ENCODE assay signal across 21 cellular contexts in the genomic region with DNA sequence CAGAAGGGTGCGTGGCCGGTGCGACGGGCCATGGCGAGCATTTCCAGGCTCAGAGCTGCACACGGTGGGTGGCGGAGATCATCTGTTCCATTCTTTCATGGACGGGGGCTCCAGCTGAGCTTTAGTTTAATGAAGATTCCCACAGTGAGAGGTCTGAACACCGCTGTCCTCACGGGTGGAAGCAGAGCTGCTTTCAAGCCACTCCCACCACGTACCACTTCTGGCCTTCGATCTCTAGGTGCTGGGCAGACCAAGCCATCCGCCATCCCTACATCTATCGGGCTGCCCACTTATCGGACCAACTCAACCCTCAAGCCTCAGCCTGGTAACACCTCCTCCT. TPM values are rescaled to one million over a fixed set of nuclear protein-coding genes. Genes with fewer than 3 reads are reported as not detected.
DNase-seq lines count a peak whose midpoint lies in the region; ATAC-seq and TF ChIP-seq lines count a peak whose summit lies in the region.
"Had no signal": no experiment of that assay in that cellular context is flagged by ENCODE, and none has a peak within 500 bp of the region (broad histone marks: within the 10 kb centered on the region; RNA-seq: fewer than 3 reads in every experiment).

No MANE protein-coding gene starts in this region.

- H3K27me3 ChIP-seq in left ventricle myocardium inferior (ENCODE audit: low read depth) (peaks cover 71% of the 10 kb centered on the region), heart left ventricle (peaks cover 0 to 46% (median 12%) of the 10 kb centered on the region in 9 donors), stomach (peaks cover 0 to 76% (median 21%) of the 10 kb centered on the region in 3 donors), foreskin keratinocyte (peaks cover 15% of the 10 kb centered on the region)

- H3K4me3 ChIP-seq in left ventricle myocardium inferior (no peak overlapping the region), heart left ventricle (no peak overlapping the region), stomach (no peak overlapping the region)
- H3K4me3 ChIP-seq: GM23338, K562 had no signal

- TF ChIP-seq EP300 in stomach (IDR thresholded peaks at IDR 0.05) = no peak

- H3K4me1 ChIP-seq in left ventricle myocardium inferior (no peaks in the 10 kb centered on the region), heart left ventricle (no peaks in the 10 kb centered on the region), stomach (no peaks in the 10 kb centered on the region), foreskin keratinocyte (no peaks in the 10 kb centered on the region)

- no peak for TF ChIP-seq CTCF in left ventricle myocardium inferior (IDR thresholded peaks at IDR 0.05; ENCODE audit: borderline replicate concordance)
- no peak for TF ChIP-seq CTCF in heart left ventricle (IDR thresholded peaks at IDR 0.05)
- TF ChIP-seq CTCF in stomach (IDR thresholded peaks at IDR 0.05) = no peak
- no peak for TF ChIP-seq CTCF in foreskin keratinocyte (conservative IDR thresholded peaks at IDR 0.05)

- peaks cover 15% of the 10 kb centered on the region for H3K27me3 Mint-ChIP-seq in T-helper 17 cell

- H3K36me3 ChIP-seq in left ventricle myocardium inferior = no peaks in the 10 kb centered on the region
- H3K36me3 ChIP-seq in heart left ventricle = no peaks in the 10 kb centered on the region
- H3K36me3 ChIP-seq in stomach = no peaks in the 10 kb centered on the region

- H3K4me3 Mint-ChIP-seq in T-helper 17 cell = peak overlapping the region; percentile 21
- H3K4me3 Mint-ChIP-seq: GM23338, H9 had no signal

- DNase-seq in left ventricle myocardium inferior (peak; percentile 4), heart left ventricle (no peak), T-helper 17 cell (no peak), iPS-NIHi7 (ENCODE audit: extremely low spot score) (peak; percentile 6), stomach (peak; percentile 21), foreskin keratinocyte (no peak), globus pallidus (ENCODE audit: low spot score) (no peak), NCI-H1930 (lab: John Stamatoyannopoulos, UW) (no peak)
- DNase-seq: Calu3, DMS153, DND-41, Kasumi-1, NCI-H1092 treated with DMSO at 0.1 percent for 48 hours, NCI-H1436, NCI-H187, NCI-H748 treated with DMSO at 0.1 percent for 48 hours had no signal

- TF ChIP-seq POLR2A in heart left ventricle (IDR thresholded peaks at IDR 0.05) (no peak), stomach (IDR thresholded peaks at IDR 0.05) (no peak)

- intact Hi-C loops in left ventricle myocardium inferior (cut with micrococcal nuclease) = no loop called here
- intact Hi-C loops in heart left ventricle (cut with DNase I) = no loop called here
- intact Hi-C loops in stomach (cut with DNase I; ENCODE audit: low total_unique reads) = no loop called here

- no peaks in the 10 kb centered on the region for H3K4me1 Mint-ChIP-seq in T-helper 17 cell

- H3K36me3 Mint-ChIP-seq in T-helper 17 cell (ENCODE audit: low read depth) = no peaks in the 10 kb centered on the region

- H3K27ac Mint-ChIP-seq in T-helper 17 cell = no peak overlapping the region
- H3K27ac Mint-ChIP-seq: GM23338, H9 had no signal

- H3K27ac ChIP-seq in left ventricle myocardium inferior (replicated peaks) = no peak overlapping the region
- no peak overlapping the region for H3K27ac ChIP-seq in heart left ventricle
- no peak overlapping the region for H3K27ac ChIP-seq in stomach
- no peak overlapping the region for H3K27ac ChIP-seq in foreskin keratinocyte

- 81 to 86% (median 84%) methylated on average over 15 of the region's 15 CpGs for WGBS in heart left ventricle, 4 donors
- WGBS in stomach, 5 donors = 77 to 86% (median 82%) methylated on average over 14 to 15 of the region's 15 CpGs

- ATAC-seq in heart left ventricle = no peak
- ATAC-seq in T-helper 17 cell = no peak
- no peak for ATAC-seq in foreskin keratinocyte
- ATAC-seq: GM23338, K562 had no signal

- H3K9me3 ChIP-seq in left ventricle myocardium inferior (replicated peaks) (no peaks in the 10 kb centered on the region), heart left ventricle (no peaks in the 10 kb centered on the region), T-helper 17 cell (ENCODE audit: control insufficient read depth, low read length, poor library complexity, severe bottlenecking) (no peaks in the 10 kb centered on the region), stomach (no peaks in the 10 kb centered on the region)

RNA-seq across cellular contexts. Expression of a gene that starts 18.5 kb away (rescaled TPM):
- total RNA-seq in left ventricle myocardium inferior (1.3 TPM), heart left ventricle (1 to 10 TPM in 3 of 9 donors, under 1 TPM in 5, not detected in 1; 0.48 to 2.7 (median 0.78) TPM), T-helper 17 cell (10 to 100 TPM in 1 of 2 donors, 1 to 10 TPM in 1; 5.4 to 14.4 TPM), stomach (10 to 100 TPM; 11.7 to 68.9 (median 21.9) TPM), foreskin keratinocyte (0.07 TPM in 1 of 2 replicates, not detected in the other)
- polyA plus RNA-seq in heart left ventricle (1 to 10 TPM; 1.1 to 1.3 TPM), stomach (10 to 100 TPM in 1 of 3 donors, 1 to 10 TPM in 2; 8.5 to 12.8 (median 9.8) TPM), foreskin keratinocyte (0.03 and 0.07 TPM in 2 replicates)
- total RNA-seq: GM23338 had no signal
- polyA plus RNA-seq: GM23338 had no signal

RNA-seq across cellular contexts. Expression of a gene that starts 38.9 kb away (rescaled TPM):
- total RNA-seq in left ventricle myocardium inferior (not detected), heart left ventricle (not detected), T-helper 17 cell (not detected), stomach (under 1 TPM in 1 of 5 donors, not detected in 4; 0.89 TPM), foreskin keratinocyte (not detected in 2 replicates)
- polyA plus RNA-seq in heart left ventricle (not detected), stomach (under 1 TPM in 1 of 3 donors, not detected in 2; 0.46 TPM), foreskin keratinocyte (not detected in 2 replicates)
- total RNA-seq: Calu3, GM23338, H9, K562, M059J had no signal
- polyA plus RNA-seq: BJ, GM23338, K562 had no signal

RNA-seq across cellular contexts. Expression of a gene that starts 47.9 kb away (rescaled TPM):
- total RNA-seq in left ventricle myocardium inferior = not detected
- not detected for total RNA-seq in heart left ventricle
- polyA plus RNA-seq in heart left ventricle = not detected
- total RNA-seq in T-helper 17 cell = not detected
- total RNA-seq in stomach = not detected
- polyA plus RNA-seq in stomach = not detected
- total RNA-seq in foreskin keratinocyte = not detected in 2 replicates
- polyA plus RNA-seq in foreskin keratinocyte = not detected in 2 replicates
- total RNA-seq: Calu3, GM23338, H9, K562, M059J had no signal
- polyA plus RNA-seq: BJ, GM23338, K562 had no signal

RNA-seq across cellular contexts. Expression of a gene that starts 57.2 kb away (rescaled TPM):
- total RNA-seq in left ventricle myocardium inferior = 31.2 TPM
- total RNA-seq in heart left ventricle = 10 to 100 TPM; 14.9 to 35.6 (median 21.9) TPM
- 10 to 100 TPM; 17.4 to 39.7 TPM for polyA plus RNA-seq in heart left ventricle
- total RNA-seq in T-helper 17 cell = 10 to 100 TPM; 64.2 to 82.9 TPM
- 100 to 1,000 TPM in 1 of 5 donors, 10 to 100 TPM in 4; 26.6 to 197 (median 58.3) TPM for total RNA-seq in stomach
- 10 to 100 TPM; 17.7 to 38.0 (median 23.3) TPM for polyA plus RNA-seq in stomach
- 18.2 and 18.4 TPM in 2 replicates for total RNA-seq in foreskin keratinocyte
- 18.6 and 18.7 TPM in 2 replicates for polyA plus RNA-seq in foreskin keratinocyte

Comparison
In these comparisons a context has a peak if more than half of its experiments do, and no peak if none do; other contexts are left out.
1. DNase-seq: peak in left ventricle myocardium inferior (single experiment), iPS-NIHi7 (single experiment) and stomach (single experiment); none in heart left ventricle (0 of 5), T-helper 17 cell (0 of 3), foreskin keratinocyte (0 of 2), globus pallidus (single experiment) and NCI-H1930 (0 of 2).